8 cellular contexts compared by ENCODE assay signal in the genomic region with DNA sequence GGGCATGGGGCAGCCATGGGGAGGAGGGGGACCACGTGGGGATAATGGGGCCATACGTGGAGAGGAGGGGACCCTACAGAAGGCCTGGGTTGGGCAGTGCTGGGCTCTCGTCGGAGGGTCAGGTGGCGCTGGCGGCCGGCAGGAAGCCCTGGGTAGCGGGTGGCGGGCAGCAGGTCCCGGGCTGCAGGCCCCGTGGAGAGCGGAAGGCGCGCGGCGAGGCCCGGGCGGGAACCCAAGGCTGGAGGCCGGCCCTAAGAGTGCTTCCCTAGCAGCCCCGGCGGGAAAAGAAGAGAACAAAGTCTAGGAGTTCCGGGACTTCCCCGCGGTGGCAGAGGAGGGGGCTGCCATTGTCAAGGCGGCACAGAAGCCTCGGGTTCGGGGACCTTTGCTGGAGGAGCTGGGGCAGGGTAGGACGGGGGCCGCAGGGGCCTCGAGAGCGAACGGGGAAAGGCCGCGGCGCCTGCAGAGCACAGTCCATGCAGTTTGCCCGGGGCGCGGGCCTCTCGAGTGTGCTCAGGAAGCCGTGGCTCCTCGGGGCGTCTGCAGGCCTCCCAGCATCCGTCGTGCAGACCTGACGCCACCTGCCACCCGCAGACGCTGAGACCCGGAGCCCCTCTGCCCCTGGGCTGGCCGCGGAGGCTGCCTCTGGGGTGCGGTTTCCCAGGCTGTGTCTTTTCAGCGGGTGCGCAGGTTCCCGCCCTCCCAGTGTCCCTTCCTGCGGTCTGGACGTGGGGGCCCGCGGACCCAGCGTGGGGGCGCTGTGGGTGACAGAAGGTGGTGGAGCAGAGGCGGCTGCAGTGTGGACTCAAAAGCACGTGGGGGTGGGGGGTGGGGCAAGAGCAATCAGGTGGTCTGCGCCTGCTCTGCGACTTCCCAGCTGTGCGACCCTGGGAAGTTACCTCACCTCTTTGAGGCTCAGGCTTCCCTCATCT. TPM values are rescaled to one million over a fixed set of nuclear protein-coding genes. Genes with fewer than 3 reads are reported as not detected.
DNase-seq lines count a peak whose midpoint lies in the region; TF ChIP-seq lines count a peak whose summit lies in the region.

No MANE protein-coding gene starts in this region.

- H3K4me3 Mint-ChIP-seq in activated T-helper 2 cell treated with anti-CD3 and anti-CD28 coated beads, Interferon-gamma antibody, Interleukin-2, Interleukin-4, amounts not matched to agents 10 μg/mL and 5 μg/mL and 100 μg/mL, durations not matched to agents 14 hours and 24 hours and 36 hours (ENCODE audit: low read depth) = peak overlapping the region; percentile 75

- H3K27ac ChIP-seq in C4-2B = peak overlapping the region; percentile 42; the same call in 1 of the 2 replicates
- H3K27ac ChIP-seq in left ventricle myocardium inferior (replicated peaks) = peak overlapping the region; percentile 93

- H3K36me3 Mint-ChIP-seq in activated T-helper 2 cell treated with anti-CD3 and anti-CD28 coated beads, Interferon-gamma antibody, Interleukin-2, Interleukin-4, amounts not matched to agents 10 μg/mL and 5 μg/mL and 100 μg/mL, durations not matched to agents 14 hours and 24 hours and 36 hours (ENCODE audit: low read depth) = no peaks in the 10 kb centered on the region

- H3K9me3 Mint-ChIP-seq in activated T-helper 2 cell treated with anti-CD3 and anti-CD28 coated beads, Interferon-gamma antibody, Interleukin-2, Interleukin-4, amounts not matched to agents 10 μg/mL and 5 μg/mL and 100 μg/mL, durations not matched to agents 14 hours and 24 hours and 36 hours = no peaks in the 10 kb centered on the region

- H3K4me1 ChIP-seq in left ventricle myocardium inferior = peaks cover 20% of the 10 kb centered on the region

- peak; percentile 11 for DNase-seq in HS-27A (ENCODE audit: low read depth)
- DNase-seq in activated T-helper 2 cell treated with anti-CD3 and anti-CD28 coated beads, Interferon-gamma antibody, Interleukin-2, Interleukin-4, amounts not matched to agents 10 μg/mL and 5 μg/mL and 100 μg/mL, durations not matched to agents 14 hours and 24 hours and 36 hours (ENCODE audit: low spot score) = peak; percentile 33
- DNase-seq in left ventricle myocardium inferior = peak; percentile 57
- DNase-seq in stimulated activated CD4-positive, alpha-beta T cell treated with anti-CD3 and anti-CD28 coated beads, Interleukin-2, amount 100 ng/mL, for 4 hours (ENCODE audit: low read depth) = peak; percentile 15
- no peak for DNase-seq in SK-N-DZ (ENCODE audit: low spot score)
- no peak for DNase-seq in inferior parietal cortex (ENCODE audit: extremely low spot score)
- no peak for DNase-seq in HPDE6-E6E7 (ENCODE audit: extremely low spot score)

- peak overlapping the region; percentile 68 for H3K4me3 ChIP-seq in left ventricle myocardium inferior

- H3K4me1 Mint-ChIP-seq in activated T-helper 2 cell treated with anti-CD3 and anti-CD28 coated beads, Interferon-gamma antibody, Interleukin-2, Interleukin-4, amounts not matched to agents 10 μg/mL and 5 μg/mL and 100 μg/mL, durations not matched to agents 14 hours and 24 hours and 36 hours (ENCODE audit: low read depth) = peaks cover 6% of the 10 kb centered on the region

- H3K27me3 Mint-ChIP-seq in activated T-helper 2 cell treated with anti-CD3 and anti-CD28 coated beads, Interferon-gamma antibody, Interleukin-2, Interleukin-4, amounts not matched to agents 10 μg/mL and 5 μg/mL and 100 μg/mL, durations not matched to agents 14 hours and 24 hours and 36 hours (ENCODE audit: low read depth) = no peaks in the 10 kb centered on the region

- peak overlapping the region; percentile 75 for H3K27ac Mint-ChIP-seq in activated T-helper 2 cell treated with anti-CD3 and anti-CD28 coated beads, Interferon-gamma antibody, Interleukin-2, Interleukin-4, amounts not matched to agents 10 μg/mL and 5 μg/mL and 100 μg/mL, durations not matched to agents 14 hours and 24 hours and 36 hours

- H3K9me3 ChIP-seq in left ventricle myocardium inferior (replicated peaks) = no peaks in the 10 kb centered on the region

- no peaks in the 10 kb centered on the region for H3K27me3 ChIP-seq in left ventricle myocardium inferior (ENCODE audit: low read depth)

- H3K36me3 ChIP-seq in left ventricle myocardium inferior = no peaks in the 10 kb centered on the region

- intact Hi-C loops in activated T-helper 2 cell treated with anti-CD3 and anti-CD28 coated beads, Interferon-gamma antibody, Interleukin-2, Interleukin-4, amounts not matched to agents 10 μg/mL and 5 μg/mL and 100 μg/mL, durations not matched to agents 14 hours and 24 hours and 36 hours (cut with micrococcal nuclease) = loop anchor here (5.0 kb wide), 1 partner anchor 74 kb away; no protein-coding TSS in a partner anchor
- intact Hi-C loops in left ventricle myocardium inferior (cut with micrococcal nuclease) = no loop called here

- no peak for TF ChIP-seq CTCF in C4-2B (conservative IDR thresholded peaks at IDR 0.05)
- TF ChIP-seq CTCF in left ventricle myocardium inferior (IDR thresholded peaks at IDR 0.05; ENCODE audit: borderline replicate concordance) = no peak

RNA-seq across cellular contexts. Expression of gene NCL, which starts 19.4 kb away (rescaled TPM):
- total RNA-seq in activated T-helper 2 cell treated with anti-CD3 and anti-CD28 coated beads, Interferon-gamma antibody, Interleukin-2, Interleukin-4, amounts not matched to agents 10 μg/mL and 5 μg/mL and 100 μg/mL, durations not matched to agents 14 hours and 24 hours and 36 hours = 1,292 and 1,329 TPM in 2 replicates
- total RNA-seq in left ventricle myocardium inferior = 262 TPM
- polyA plus RNA-seq in SK-N-DZ (2014; cell fraction: cytosol; rRNA removed) = 110 and 119 TPM in 2 replicates
- polyA plus RNA-seq in SK-N-DZ (2014; cell fraction: nucleus; rRNA removed) = 111 and 267 TPM in 2 replicates

RNA-seq across cellular contexts. Expression of gene NMUR1, which starts 46.6 kb away (rescaled TPM):
- 0.16 and 0.28 TPM in 2 replicates for total RNA-seq in activated T-helper 2 cell treated with anti-CD3 and anti-CD28 coated beads, Interferon-gamma antibody, Interleukin-2, Interleukin-4, amounts not matched to agents 10 μg/mL and 5 μg/mL and 100 μg/mL, durations not matched to agents 14 hours and 24 hours and 36 hours
- 0.41 TPM for total RNA-seq in left ventricle myocardium inferior
- polyA plus RNA-seq in SK-N-DZ (2014; cell fraction: cytosol; rRNA removed) = not detected in 2 replicates
- polyA plus RNA-seq in SK-N-DZ (2014; cell fraction: nucleus; rRNA removed) = not detected in 2 replicates

Comparison
In these comparisons a context has a peak if more than half of its experiments do, and no peak if none do; other contexts are left out.
1. DNase-seq: peak in HS-27A (single experiment), activated T-helper 2 cell treated with anti-CD3 and anti-CD28 coated beads, Interferon-gamma antibody, Interleukin-2, Interleukin-4, amounts not matched to agents 10 μg/mL and 5 μg/mL and 100 μg/mL, durations not matched to agents 14 hours and 24 hours and 36 hours (single experiment), left ventricle myocardium inferior (single experiment) and stimulated activated CD4-positive, alpha-beta T cell treated with anti-CD3 and anti-CD28 coated beads, Interleukin-2, amount 100 ng/mL, for 4 hours (single experiment); none in SK-N-DZ (single experiment), inferior parietal cortex (single experiment) and HPDE6-E6E7 (single experiment).